ENCODE assay signal across 22 cellular contexts in genomic region chr2:46612675-46613074, GRCh38. TPM values are rescaled to one million over a fixed set of nuclear protein-coding genes. Genes with fewer than 3 reads are reported as not detected.
A peak's percentile ranks its signal among the peaks of the same experiment; 100 is the strongest.
DNase-seq lines count a peak whose midpoint lies in the region; TF ChIP-seq lines count a peak whose summit lies in the region.
"Had no signal": no experiment of that assay in that cellular context is flagged by ENCODE, and none has a peak within 500 bp of the region (broad histone marks: within the 10 kb centered on the region; RNA-seq: fewer than 3 reads in every experiment).

No MANE protein-coding gene starts in this region.

- peak; percentile 12 for DNase-seq in activated CD4-positive, alpha-beta T cell treated with anti-CD3 and anti-CD28 coated beads, Interleukin-2, amount 10 ng/mL, durations not matched to agents 24 days and 14 days
- DNase-seq in activated CD4-positive, alpha-beta T cell treated with anti-CD3 and anti-CD28 coated beads for 1 hour = no peak
- DNase-seq in RPMI8226 (peak; percentile 23), NCI-H146 treated with DMSO at 0.1 percent for 48 hours (lab: John Stamatoyannopoulos, UW; ENCODE audit: unreplicated experiment) (no peak), dedifferentiated amniotic fluid mesenchymal stem cell (ENCODE audit: extremely low spot score) (no peak)
- DNase-seq: ACHN; AML-193; BE2C; CD4-positive, alpha-beta T cell; CD8-positive, alpha-beta memory T cell; DMS 273 treated with DMSO at 0.1 percent for 48 hours; DMS79; EL; GDM1; GM23248; H7; HCEC 1CT had no signal

- H3K4me3 ChIP-seq in KMS-11 (IDR thresholded peaks at IDR 0.05; ENCODE audit: insufficient read depth, low read depth, low read length) = no peak overlapping the region
- H3K4me3 ChIP-seq: BLaER1 treated with 17β-estradiol and CSF1 and Interleukin-3, amounts not matched to agents 10 nM and 100 nM; GM12878; GM23248 had no signal

- H3K4me1 Mint-ChIP-seq in activated CD4-positive, alpha-beta T cell treated with anti-CD3 and anti-CD28 coated beads, Interleukin-2, amount 10 ng/mL, durations not matched to agents 24 days and 14 days = peaks cover 22% of the 10 kb centered on the region

- H3K4me1 ChIP-seq in KMS-11 (ENCODE audit: low read depth, poor library complexity, severe bottlenecking) = peaks cover 35% of the 10 kb centered on the region
- H3K4me1 ChIP-seq: BE2C had no signal

- no peaks in the 10 kb centered on the region for H3K27me3 ChIP-seq in KMS-11 (ENCODE audit: insufficient read depth, low read depth)
- H3K27me3 ChIP-seq: BE2C; BLaER1 treated with 17β-estradiol and CSF1 and Interleukin-3, amounts not matched to agents 10 nM and 100 nM had no signal

- no peaks in the 10 kb centered on the region for H3K9me3 Mint-ChIP-seq in activated CD4-positive, alpha-beta T cell treated with anti-CD3 and anti-CD28 coated beads, Interleukin-2, amount 10 ng/mL, durations not matched to agents 24 days and 14 days
- H3K9me3 Mint-ChIP-seq: CD14-positive monocyte; CD4-positive, alpha-beta T cell; CD8-positive, alpha-beta memory T cell had no signal

- H3K4me2 ChIP-seq in KMS-11 = 0 out of 2 replicates have a peak overlapping the region, but pooled peaks have one; percentile 9

- peaks cover 24% of the 10 kb centered on the region for H3K36me3 Mint-ChIP-seq in activated CD4-positive, alpha-beta T cell treated with anti-CD3 and anti-CD28 coated beads, Interleukin-2, amount 10 ng/mL, durations not matched to agents 24 days and 14 days (ENCODE audit: low read depth)

- peaks cover 3% of the 10 kb centered on the region; the same call in 1 of the 2 replicates for H3K79me2 ChIP-seq in KMS-11 (ENCODE audit: insufficient read depth, low read depth)

- no peak overlapping the region for H3K4me3 Mint-ChIP-seq in activated CD4-positive, alpha-beta T cell treated with anti-CD3 and anti-CD28 coated beads, Interleukin-2, amount 10 ng/mL, durations not matched to agents 24 days and 14 days
- H3K4me3 Mint-ChIP-seq: CD14-positive monocyte; CD4-positive, alpha-beta T cell had no signal

- H3K36me3 ChIP-seq in KMS-11 (ENCODE audit: insufficient read depth) = no peaks in the 10 kb centered on the region

- no peak overlapping the region for H3K9ac ChIP-seq in KMS-11
- H3K9ac ChIP-seq: BLaER1 treated with 17β-estradiol and CSF1 and Interleukin-3, amounts not matched to agents 10 nM and 100 nM; GM23248 had no signal

- H3K27me3 Mint-ChIP-seq in activated CD4-positive, alpha-beta T cell treated with anti-CD3 and anti-CD28 coated beads, Interleukin-2, amount 10 ng/mL, durations not matched to agents 24 days and 14 days = no peaks in the 10 kb centered on the region
- H3K27me3 Mint-ChIP-seq: CD4-positive, alpha-beta T cell; CD8-positive, alpha-beta memory T cell had no signal

- H3K27ac ChIP-seq in KMS-11 = no peak overlapping the region
- H3K27ac ChIP-seq: 22Rv1; BLaER1 treated with 17β-estradiol and CSF1 and Interleukin-3, amounts not matched to agents 10 nM and 100 nM; GM23248 had no signal

- no peaks in the 10 kb centered on the region for H4K20me1 ChIP-seq in KMS-11 (ENCODE audit: insufficient read depth)
- H4K20me1 ChIP-seq: BLaER1 treated with 17β-estradiol and CSF1 and Interleukin-3, amounts not matched to agents 10 nM and 100 nM had no signal

- no peak overlapping the region for H2AFZ ChIP-seq in KMS-11 (ENCODE audit: low read depth)
- H2AFZ ChIP-seq: GM23248 had no signal

- intact Hi-C loops in activated CD4-positive, alpha-beta T cell treated with anti-CD3 and anti-CD28 coated beads, Interleukin-2, amount 10 ng/mL, durations not matched to agents 24 days and 14 days (cut with micrococcal nuclease) = no loop called here

- H3K27ac Mint-ChIP-seq in activated CD4-positive, alpha-beta T cell treated with anti-CD3 and anti-CD28 coated beads, Interleukin-2, amount 10 ng/mL, durations not matched to agents 24 days and 14 days = no peak overlapping the region
- H3K27ac Mint-ChIP-seq: CD14-positive monocyte; CD4-positive, alpha-beta T cell; CD8-positive, alpha-beta memory T cell had no signal

- no peak for TF ChIP-seq CTCF in KMS-11 (conservative IDR thresholded peaks at IDR 0.05; ENCODE audit: low read depth, low read length)

RNA-seq across cellular contexts. Expression of gene PIGF, which starts 4.2 kb away (rescaled TPM):
- total RNA-seq in activated CD4-positive, alpha-beta T cell treated with anti-CD3 and anti-CD28 coated beads, Interleukin-2, amount 10 ng/mL, durations not matched to agents 24 days and 14 days = 26.7 and 27.1 TPM in 2 replicates

RNA-seq across cellular contexts. Expression of gene CRIPT, which starts 4.3 kb away (rescaled TPM):
- 10.6 and 11.8 TPM in 2 replicates for total RNA-seq in activated CD4-positive, alpha-beta T cell treated with anti-CD3 and anti-CD28 coated beads, Interleukin-2, amount 10 ng/mL, durations not matched to agents 24 days and 14 days

Comparison
In these comparisons a context has a peak if more than half of its experiments do, and no peak if none do; other contexts are left out.
1. DNase-seq: peak in activated CD4-positive, alpha-beta T cell treated with anti-CD3 and anti-CD28 coated beads, Interleukin-2, amount 10 ng/mL, durations not matched to agents 24 days and 14 days (single experiment) and RPMI8226 (single experiment); none in activated CD4-positive, alpha-beta T cell treated with anti-CD3 and anti-CD28 coated beads for 1 hour (single experiment), NCI-H146 treated with DMSO at 0.1 percent for 48 hours (single experiment) and dedifferentiated amniotic fluid mesenchymal stem cell (single experiment).